ENCODE assay signal across 8 cellular contexts in the genomic region with DNA sequence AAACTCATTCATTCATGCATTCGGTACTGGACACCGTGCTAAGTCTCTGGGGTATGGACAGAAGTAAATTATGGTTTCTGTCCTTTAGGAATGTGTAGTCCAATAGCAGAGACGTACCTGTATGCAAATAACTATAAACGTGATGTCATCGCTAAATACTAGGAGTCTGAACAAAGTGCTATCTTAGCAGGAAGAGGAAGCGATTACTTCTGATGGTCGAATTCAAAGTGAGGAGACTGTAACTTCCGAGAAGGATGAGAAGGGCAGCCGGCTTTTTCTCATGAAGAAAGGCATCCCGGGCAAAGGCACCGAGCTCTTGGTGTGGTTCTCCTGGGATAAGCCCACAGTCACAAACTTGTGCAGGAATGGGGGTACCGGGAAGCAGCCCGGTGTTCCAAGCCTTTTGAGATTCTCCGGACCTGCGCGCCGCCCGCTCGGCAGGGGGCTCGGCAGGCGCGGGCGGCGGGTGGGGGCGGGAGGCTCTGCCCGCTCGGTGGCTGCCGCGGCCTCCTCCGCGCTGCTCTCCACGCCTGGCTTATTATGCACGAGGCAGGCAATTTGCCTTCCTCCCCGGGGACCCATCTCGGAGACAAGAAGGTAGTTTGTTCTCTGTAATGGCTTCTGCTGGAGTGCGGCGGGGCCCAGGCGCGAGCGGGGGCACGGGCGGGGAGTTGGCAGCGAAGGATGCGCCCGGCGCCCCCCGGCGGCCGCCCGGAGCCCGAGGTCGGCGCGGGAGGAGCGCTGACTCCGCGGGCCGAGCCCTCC.
A peak's percentile ranks its signal among the peaks of the same experiment; 100 is the strongest.
DNase-seq lines count a peak whose midpoint lies in the region; ATAC-seq, FAIRE-seq and TF ChIP-seq lines count a peak whose summit lies in the region.

No MANE protein-coding gene starts in this region.

- CTCF ChIA-PET in HEK293T (lab: Yijun Ruan, JAX), result interaction anchor here (0.6 to 3.0 kb wide), 11 partner anchors 8 to 150 kb away, joined by 3 to 13 read pairs (median 5); no protein-coding TSS in a partner anchor
- CTCF ChIA-PET in SK-N-SH (lab: Yijun Ruan, JAX), result interaction anchor here (0.7 to 1.3 kb wide), 5 partner anchors 8 to 121 kb away, joined by 3 read pairs; no protein-coding TSS in a partner anchor

- WGBS in SK-N-SH (ENCODE audit: low lambda C conversion rate), result 14% methylated on average over 14 of the region's 58 CpGs

- peak overlapping the region; percentile 46 to 70; a peak in 3 of 4 replicates for H3K4me3 ChIP-seq in SK-N-SH (ENCODE audit: low read depth in 2 of 2, low read length in 1 of 2)
- H3K4me3 ChIP-seq in bronchial epithelial cell (ENCODE audit: low read depth, low read length), result peak overlapping the region; percentile 38

- H3F3A ChIP-seq in SK-N-SH (replicated peaks; ENCODE audit: insufficient read depth), result no peaks in the 10 kb centered on the region

- no peak for FAIRE-seq in bronchial epithelial cell (lab: Jason Lieb, UNC)

- H3K9me3 ChIP-seq in SK-N-SH, result no peaks in the 10 kb centered on the region

- H3K4me1 ChIP-seq in SK-N-SH (ENCODE audit: control insufficient read depth in 1 of 2, insufficient read depth in 2 of 2, low read depth in 1 of 2, low read length in 1 of 2), result peaks cover 0 to 16% of the 10 kb centered on the region in 2 experiments; a peak in 1 of 4 replicates

- peak; percentile 73 for TF ChIP-seq CTCF in 22Rv1 (IDR thresholded peaks at IDR 0.05)
- TF ChIP-seq CTCF in SK-N-SH (IDR thresholded peaks at IDR 0.05), result peak; percentile 70
- peak; percentile 46 for TF ChIP-seq CTCF in bronchial epithelial cell (IDR thresholded peaks at IDR 0.05; ENCODE audit: insufficient read depth, low read length, severe bottlenecking)

- no peaks in the 10 kb centered on the region for H3K79me2 ChIP-seq in SK-N-SH (ENCODE audit: insufficient read depth)

- H3K27ac ChIP-seq in 22Rv1 (no peak overlapping the region), SK-N-SH (ENCODE audit: low read depth in 2 of 2, low read length in 1 of 2) (no peak overlapping the region)

- peak; percentile 78 for DNase-seq in HEK293T (ENCODE audit: extremely low spot score)
- DNase-seq in SK-N-SH, result peak; percentile 59
- peak; percentile 35 for DNase-seq in bronchial epithelial cell (ENCODE audit: low read depth)
- DNase-seq in kidney tubule cell (ENCODE audit: low spot score), result peak; percentile 69
- DNase-seq in stimulated activated CD4-positive, alpha-beta T cell treated with anti-CD3 and anti-CD28 coated beads, Interleukin-4, amount 100 ng/mL, for 24 hours, result peak; percentile 15
- no peak for DNase-seq in COLO668 (lab: John Stamatoyannopoulos, UW; ENCODE audit: unreplicated experiment)

- H3K9ac ChIP-seq in SK-N-SH, result peak overlapping the region; percentile 45; the same call in 1 of the 2 replicates

- H4K20me1 ChIP-seq in SK-N-SH (ENCODE audit: insufficient read depth), result no peaks in the 10 kb centered on the region

- H3K27me3 ChIP-seq in SK-N-SH (ENCODE audit: insufficient read depth), result no peaks in the 10 kb centered on the region
- H3K27me3 ChIP-seq in bronchial epithelial cell (ENCODE audit: control insufficient read depth, insufficient read depth, low read length), result no peaks in the 10 kb centered on the region

- no peak for ATAC-seq in GM21447 (IDR thresholded peaks at IDR 0.05; ENCODE audit: unreplicated experiment)

- H3K9me2 ChIP-seq in SK-N-SH, result no peaks in the 10 kb centered on the region

- POLR2A ChIA-PET in HEK293T (lab: Yijun Ruan, JAX) (interaction anchor here (0.7 to 1.0 kb wide), 2 partner anchors 10 to 146 kb away, joined by 3 to 5 read pairs; no protein-coding TSS in a partner anchor), SK-N-SH (lab: Yijun Ruan, JAX) (no interaction called here)

- peak overlapping the region; percentile 82 for H3K4me2 ChIP-seq in SK-N-SH

- H3K36me3 ChIP-seq in SK-N-SH (replicated peaks in 1 of 2; ENCODE audit: control insufficient read depth in 1 of 2, insufficient read depth in 2 of 2, low read length in 1 of 2) (no peaks in the 10 kb centered on the region), bronchial epithelial cell (ENCODE audit: control insufficient read depth, insufficient read depth, low read length) (no peaks in the 10 kb centered on the region)

- peak overlapping the region; percentile 92 for H2AFZ ChIP-seq in SK-N-SH (ENCODE audit: low read depth)

- TF ChIP-seq EP300 in SK-N-SH (IDR thresholded peaks at IDR 0.05; ENCODE audit: borderline replicate concordance in 1 of 2, low read depth in 1 of 2, low read length in 1 of 2), result no peak

- TF ChIP-seq RAD21 in SK-N-SH (IDR thresholded peaks at IDR 0.05; ENCODE audit: low read length), result no peak

TF ChIP-seq in HEK293T, 16 proteins besides CTCF, POLR2A, EP300 and RAD21:
- TF ChIP-seq FOXM1 (IDR thresholded peaks at IDR 0.05; ENCODE audit: borderline replicate concordance), result no peak

TF ChIP-seq in SK-N-SH, 30 proteins besides CTCF, POLR2A, EP300 and RAD21:
- TF ChIP-seq, protein P1, sequence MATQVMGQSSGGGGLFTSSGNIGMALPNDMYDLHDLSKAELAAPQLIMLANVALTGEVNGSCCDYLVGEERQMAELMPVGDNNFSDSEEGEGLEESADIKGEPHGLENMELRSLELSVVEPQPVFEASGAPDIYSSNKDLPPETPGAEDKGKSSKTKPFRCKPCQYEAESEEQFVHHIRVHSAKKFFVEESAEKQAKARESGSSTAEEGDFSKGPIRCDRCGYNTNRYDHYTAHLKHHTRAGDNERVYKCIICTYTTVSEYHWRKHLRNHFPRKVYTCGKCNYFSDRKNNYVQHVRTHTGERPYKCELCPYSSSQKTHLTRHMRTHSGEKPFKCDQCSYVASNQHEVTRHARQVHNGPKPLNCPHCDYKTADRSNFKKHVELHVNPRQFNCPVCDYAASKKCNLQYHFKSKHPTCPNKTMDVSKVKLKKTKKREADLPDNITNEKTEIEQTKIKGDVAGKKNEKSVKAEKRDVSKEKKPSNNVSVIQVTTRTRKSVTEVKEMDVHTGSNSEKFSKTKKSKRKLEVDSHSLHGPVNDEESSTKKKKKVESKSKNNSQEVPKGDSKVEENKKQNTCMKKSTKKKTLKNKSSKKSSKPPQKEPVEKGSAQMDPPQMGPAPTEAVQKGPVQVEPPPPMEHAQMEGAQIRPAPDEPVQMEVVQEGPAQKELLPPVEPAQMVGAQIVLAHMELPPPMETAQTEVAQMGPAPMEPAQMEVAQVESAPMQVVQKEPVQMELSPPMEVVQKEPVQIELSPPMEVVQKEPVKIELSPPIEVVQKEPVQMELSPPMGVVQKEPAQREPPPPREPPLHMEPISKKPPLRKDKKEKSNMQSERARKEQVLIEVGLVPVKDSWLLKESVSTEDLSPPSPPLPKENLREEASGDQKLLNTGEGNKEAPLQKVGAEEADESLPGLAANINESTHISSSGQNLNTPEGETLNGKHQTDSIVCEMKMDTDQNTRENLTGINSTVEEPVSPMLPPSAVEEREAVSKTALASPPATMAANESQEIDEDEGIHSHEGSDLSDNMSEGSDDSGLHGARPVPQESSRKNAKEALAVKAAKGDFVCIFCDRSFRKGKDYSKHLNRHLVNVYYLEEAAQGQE (IDR thresholded peaks at IDR 0.05; ENCODE audit: low read depth, low read length), result no peak
- TF ChIP-seq EZH2phosphoT487 (IDR thresholded peaks at IDR 0.05; ENCODE audit: borderline replicate concordance, low read depth) (no peak), SMC3 (IDR thresholded peaks at IDR 0.05; ENCODE audit: low read depth, low read length) (peak; percentile 40), RXRA (IDR thresholded peaks at IDR 0.05; ENCODE audit: borderline replicate concordance, low read depth) (no peak), TCF12 (IDR thresholded peaks at IDR 0.05) (no peak), YY1 (IDR thresholded peaks at IDR 0.05; ENCODE audit: low read depth) (peak; percentile 49; the same call in 1 of the 2 replicates), FOXM1 (IDR thresholded peaks at IDR 0.05; ENCODE audit: low read depth) (no peak)
- TF ChIP-seq, protein P2, sequence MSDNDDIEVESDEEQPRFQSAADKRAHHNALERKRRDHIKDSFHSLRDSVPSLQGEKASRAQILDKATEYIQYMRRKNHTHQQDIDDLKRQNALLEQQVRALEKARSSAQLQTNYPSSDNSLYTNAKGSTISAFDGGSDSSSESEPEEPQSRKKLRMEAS (IDR thresholded peaks at IDR 0.05; ENCODE audit: low read depth), result 0 out of 2 replicates have a peak, but pooled peaks have one; percentile 18
